8 cellular contexts compared by ENCODE assay signal in genomic region chr15:40097968-40098476, GRCh38. TPM values are rescaled to one million over a fixed set of nuclear protein-coding genes. Genes with fewer than 3 reads are reported as not detected.
DNase-seq lines count a peak whose midpoint lies in the region; ATAC-seq and TF ChIP-seq lines count a peak whose summit lies in the region.

No MANE protein-coding gene starts in this region.

- H3K9ac ChIP-seq in fibroblast of lung (ENCODE audit: insufficient read depth, low read length) = peak overlapping the region; percentile 24
- H3K9ac ChIP-seq in smooth muscle cell (ENCODE audit: low read depth) = peak overlapping the region; percentile 77

- no peak overlapping the region for H3K4me3 ChIP-seq in RWPE2 (ENCODE audit: severe bottlenecking)
- H3K4me3 ChIP-seq in fibroblast of lung (replicated peaks in 1 of 4; ENCODE audit: control extremely low read depth in 1 of 4, insufficient read depth in 1 of 4, low read depth in 3 of 4, low read length in 4 of 4) = no peak overlapping the region
- no peak overlapping the region for H3K4me3 ChIP-seq in smooth muscle cell

- POLR2A ChIA-PET in activated CD4-positive, alpha-beta T cell treated with anti-CD3 and anti-CD28 coated beads for 36 hours (lab: Charles Lee) = interaction anchor here (0.9 to 1.2 kb wide), 3 partner anchors 9 to 51 kb away, joined by 3 to 5 read pairs (median 4); no protein-coding TSS in a partner anchor

- peak overlapping the region; percentile 65 for H3K4me3 Mint-ChIP-seq in activated CD4-positive, alpha-beta T cell treated with anti-CD3 and anti-CD28 coated beads for 36 hours

- no peak for DNase-seq in activated CD4-positive, alpha-beta T cell treated with anti-CD3 and anti-CD28 coated beads for 36 hours
- no peak for DNase-seq in activated CD4-positive, alpha-beta T cell treated with anti-CD3 and anti-CD28 coated beads for 4 hours
- DNase-seq in RWPE2 (ENCODE audit: low spot score) = peak; percentile 54
- peak in 1 of 2 donors; percentile 36 for DNase-seq in fibroblast of lung (ENCODE audit: low read depth in 2 of 2)
- DNase-seq in smooth muscle cell (lab: John Stamatoyannopoulos, UW; ENCODE audit: unreplicated experiment) = no peak
- no peak for DNase-seq in activated effector memory CD4-positive, alpha-beta T cell treated with Interleukin-2 at 50 U/mL for 16 hours
- no peak for DNase-seq in omental fat pad (ENCODE audit: low spot score)

- intact Hi-C loops in activated CD4-positive, alpha-beta T cell treated with anti-CD3 and anti-CD28 coated beads for 36 hours (cut with DNase I, micrococcal nuclease) = loop anchor here (1.0 to 5.0 kb wide), 4 partner anchors 8 to 471 kb away; partner anchors contain the start of gene FSIP1 (in 1 of the 2)

- H3K9me3 ChIP-seq in RWPE2 (ENCODE audit: severe bottlenecking) (no peaks in the 10 kb centered on the region), fibroblast of lung (ENCODE audit: control insufficient read depth, insufficient read depth, low read depth, low read length) (no peaks in the 10 kb centered on the region), smooth muscle cell (replicated peaks; ENCODE audit: low read depth) (no peaks in the 10 kb centered on the region)

- no peaks in the 10 kb centered on the region for H3K36me3 Mint-ChIP-seq in activated CD4-positive, alpha-beta T cell treated with anti-CD3 and anti-CD28 coated beads for 36 hours (ENCODE audit: low read depth)

- H3K4me1 Mint-ChIP-seq in activated CD4-positive, alpha-beta T cell treated with anti-CD3 and anti-CD28 coated beads for 36 hours = peaks cover 79% of the 10 kb centered on the region

- CTCF ChIA-PET in activated CD4-positive, alpha-beta T cell treated with anti-CD3 and anti-CD28 coated beads for 36 hours (lab: Charles Lee) = interaction anchor here (0.7 to 8.1 kb wide), 9 partner anchors 10 to 177 kb away, joined by 3 to 85 read pairs (median 4); partner anchors contain the start of gene BMF

- H3K27ac ChIP-seq in RWPE2 (ENCODE audit: poor library complexity, severe bottlenecking) = no peak overlapping the region
- H3K27ac ChIP-seq in fibroblast of lung (ENCODE audit: insufficient read depth, low read length) = peak overlapping the region; percentile 92
- H3K27ac ChIP-seq in smooth muscle cell (ENCODE audit: low read depth) = peak overlapping the region; percentile 99

- no peaks in the 10 kb centered on the region for H3K27me3 Mint-ChIP-seq in activated CD4-positive, alpha-beta T cell treated with anti-CD3 and anti-CD28 coated beads for 36 hours

- H3K4me1 ChIP-seq in RWPE2 (ENCODE audit: insufficient read depth, poor library complexity, severe bottlenecking) = peaks cover 32% of the 10 kb centered on the region
- peaks cover 58% of the 10 kb centered on the region for H3K4me1 ChIP-seq in fibroblast of lung (ENCODE audit: control insufficient read depth, extremely low read depth, insufficient read depth, low read length)
- H3K4me1 ChIP-seq in smooth muscle cell (ENCODE audit: low read depth) = peaks cover 42% of the 10 kb centered on the region

- no peaks in the 10 kb centered on the region for H3K9me3 Mint-ChIP-seq in activated CD4-positive, alpha-beta T cell treated with anti-CD3 and anti-CD28 coated beads for 36 hours (ENCODE audit: low read depth)

- H3K79me2 ChIP-seq in fibroblast of lung (ENCODE audit: control insufficient read depth, insufficient read depth, low read length) = no peaks in the 10 kb centered on the region
- H3K79me2 ChIP-seq in smooth muscle cell (ENCODE audit: low read depth) = peaks cover 5% of the 10 kb centered on the region

- H4K20me1 ChIP-seq in fibroblast of lung (ENCODE audit: control insufficient read depth, extremely low read depth, insufficient read depth, low read length) = no peaks in the 10 kb centered on the region
- H4K20me1 ChIP-seq in smooth muscle cell (ENCODE audit: low read depth) = no peaks in the 10 kb centered on the region

- H3K4me2 ChIP-seq in fibroblast of lung (ENCODE audit: extremely low read depth, insufficient read depth, low read length) (peak overlapping the region; percentile 68), smooth muscle cell (peak overlapping the region; percentile 77)

- peak overlapping the region; percentile 97 for H3K27ac Mint-ChIP-seq in activated CD4-positive, alpha-beta T cell treated with anti-CD3 and anti-CD28 coated beads for 36 hours

- peaks cover 23% of the 10 kb centered on the region for H3F3A ChIP-seq in smooth muscle cell (ENCODE audit: low read depth)

- 57% methylated on average over 10 of the region's 10 CpGs for WGBS in smooth muscle cell (ENCODE audit: low lambda C conversion rate)

- H3K27me3 ChIP-seq in RWPE2 (ENCODE audit: insufficient read depth, poor library complexity, severe bottlenecking) (no peaks in the 10 kb centered on the region), fibroblast of lung (ENCODE audit: control insufficient read depth, insufficient read depth, low read length) (no peaks in the 10 kb centered on the region), smooth muscle cell (ENCODE audit: low read depth) (no peaks in the 10 kb centered on the region)

- no peak for TF ChIP-seq CTCF in RWPE2 (IDR thresholded peaks at IDR 0.05; ENCODE audit: poor library complexity, severe bottlenecking)
- TF ChIP-seq CTCF in fibroblast of lung (conservative IDR thresholded peaks at IDR 0.05 in 1 of 2, IDR thresholded peaks at IDR 0.05 in 1 of 2; ENCODE audit: low read depth in 1 of 2, low read length in 2 of 2) = no peak
- no peak for TF ChIP-seq CTCF in smooth muscle cell (IDR thresholded peaks at IDR 0.05; ENCODE audit: borderline replicate concordance, insufficient read depth, poor library complexity, severe bottlenecking)
- TF ChIP-seq CTCF in omental fat pad (IDR thresholded peaks at IDR 0.05) = no peak

- peak overlapping the region; percentile 27 for H2AFZ ChIP-seq in fibroblast of lung (ENCODE audit: low read length)
- H2AFZ ChIP-seq in smooth muscle cell (ENCODE audit: low read depth) = no peak overlapping the region

- H3K36me3 ChIP-seq in RWPE2 (ENCODE audit: low read depth) (no peaks in the 10 kb centered on the region), fibroblast of lung (ENCODE audit: control insufficient read depth, insufficient read depth, low read length) (no peaks in the 10 kb centered on the region), smooth muscle cell (ENCODE audit: low read depth) (no peaks in the 10 kb centered on the region)

- ATAC-seq in activated CD4-positive, alpha-beta T cell treated with anti-CD3 and anti-CD28 coated beads for 36 hours = peak; percentile 5
- ATAC-seq in RWPE2 (ENCODE audit: low read depth) (no peak), omental fat pad (ENCODE audit: low FRiP score) (no peak), HG03025 (IDR thresholded peaks at IDR 0.05; ENCODE audit: low FRiP score, unreplicated experiment) (no peak)

RNA-seq across cellular contexts. Expression of gene BMF, which starts 10.7 kb away (rescaled TPM):
- total RNA-seq in activated CD4-positive, alpha-beta T cell treated with anti-CD3 and anti-CD28 coated beads for 36 hours = 1 to 10 TPM; 7.6 to 8.4 TPM
- 8.6 and 9.5 TPM in 2 replicates for total RNA-seq in fibroblast of lung
- polyA plus RNA-seq in fibroblast of lung = 2.2 TPM in 2 replicates
- polyA plus RNA-seq in fibroblast of lung (2012) = 1.4 and 2.1 TPM in 2 replicates
- 6.4 and 13.5 TPM in 2 replicates for polyA minus RNA-seq in fibroblast of lung (ENCODE audit: low replicate concordance)
- total RNA-seq in smooth muscle cell = 9.1 and 11.2 TPM in 2 replicates
- polyA plus RNA-seq in smooth muscle cell = 3.6 and 7.5 TPM in 2 replicates
- total RNA-seq in omental fat pad = 1 to 10 TPM; 3.7 to 7.7 (median 5.3) TPM

RNA-seq across cellular contexts. Expression of gene SRP14, which starts 59.0 kb away (rescaled TPM):
- 100 to 1,000 TPM; 124 to 157 TPM for total RNA-seq in activated CD4-positive, alpha-beta T cell treated with anti-CD3 and anti-CD28 coated beads for 36 hours
- 162 and 174 TPM in 2 replicates for total RNA-seq in fibroblast of lung
- 434 and 465 TPM in 2 replicates for polyA plus RNA-seq in fibroblast of lung
- 342 and 345 TPM in 2 replicates for polyA plus RNA-seq in fibroblast of lung (2012)
- polyA minus RNA-seq in fibroblast of lung (ENCODE audit: low replicate concordance) = 9.0 and 17.0 TPM in 2 replicates
- total RNA-seq in smooth muscle cell = 307 and 356 TPM in 2 replicates
- polyA plus RNA-seq in smooth muscle cell = 713 and 726 TPM in 2 replicates
- total RNA-seq in omental fat pad = 100 to 1,000 TPM; 276 to 299 (median 286) TPM
